In the genomic region with DNA sequence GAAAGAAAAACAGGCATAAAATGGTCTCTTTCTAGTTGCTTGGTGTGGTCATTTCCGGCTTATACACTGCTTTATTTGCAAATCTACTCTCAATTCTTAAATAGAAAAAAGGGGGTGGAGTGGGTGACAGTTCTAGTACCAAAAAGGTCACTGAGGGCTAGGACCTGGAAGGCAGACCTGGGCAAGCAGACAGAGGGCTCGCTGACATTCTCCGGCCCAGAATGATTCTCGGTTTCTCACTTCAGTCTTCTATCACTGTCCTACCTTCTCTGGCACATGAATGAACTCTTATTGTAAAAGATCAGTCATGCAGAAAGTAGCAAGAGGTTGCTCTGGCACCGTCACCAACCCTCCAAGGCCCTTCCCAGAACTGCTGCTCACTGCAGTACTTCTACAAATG, we compare ENCODE assay signal across 13 cellular contexts. TPM values are rescaled to one million over a fixed set of nuclear protein-coding genes. Genes with fewer than 3 reads are reported as not detected.
A peak's percentile ranks its signal among the peaks of the same experiment; 100 is the strongest.
DNase-seq lines count a peak whose midpoint lies in the region; ATAC-seq, FAIRE-seq and TF ChIP-seq lines count a peak whose summit lies in the region.
"Had no signal": no experiment of that assay in that cellular context is flagged by ENCODE, and none has a peak within 500 bp of the region (broad histone marks: within the 10 kb centered on the region; RNA-seq: fewer than 3 reads in every experiment).

No MANE protein-coding gene starts in this region.

- TF ChIP-seq CTCF in HEK293 (tag by site-specific recombination; IDR thresholded peaks at IDR 0.05) = no peak
- no peak for TF ChIP-seq CTCF in osteocyte (IDR thresholded peaks at IDR 0.05)
- TF ChIP-seq CTCF in left lung (IDR thresholded peaks at IDR 0.05) = no peak

- H3K36me3 ChIP-seq in HEK293 (ENCODE audit: control insufficient read depth in 2 of 2, insufficient read depth in 1 of 2, low read length in 2 of 2) (peaks cover 0 to 10% of the 10 kb centered on the region in 2 experiments; a peak in 2 of 3 replicates), left lung (no peaks in the 10 kb centered on the region)

- H3K27ac ChIP-seq in HEK293 (ENCODE audit: extremely low read depth, low read depth, low read length) (no peak overlapping the region), left lung (no peak overlapping the region)
- H3K27ac ChIP-seq: parathyroid adenoma had no signal

- no peak overlapping the region for H3K4me3 Mint-ChIP-seq in activated T-helper 1 cell treated with anti-CD3 and anti-CD28 coated beads, Interleukin-12 subunit alpha, Interleukin-12 subunit beta, Interleukin-2, Interleukin-4 antibody, amounts not matched to agents 30 ng/mL and 10 ng/mL and 1 ng/mL, durations not matched to agents 14 hours and 24 hours and 36 hours
- no peak overlapping the region for H3K4me3 Mint-ChIP-seq in osteocyte (ENCODE audit: unreplicated experiment)
- H3K4me3 Mint-ChIP-seq: CD8-positive, alpha-beta T cell; HFFc6 had no signal

- no peaks in the 10 kb centered on the region for H3K9me3 Mint-ChIP-seq in activated T-helper 1 cell treated with anti-CD3 and anti-CD28 coated beads, Interleukin-12 subunit alpha, Interleukin-12 subunit beta, Interleukin-2, Interleukin-4 antibody, amounts not matched to agents 30 ng/mL and 10 ng/mL and 1 ng/mL, durations not matched to agents 14 hours and 24 hours and 36 hours
- no peaks in the 10 kb centered on the region for H3K9me3 Mint-ChIP-seq in osteocyte (ENCODE audit: unreplicated experiment)
- H3K9me3 Mint-ChIP-seq: CD8-positive, alpha-beta T cell; HFFc6 had no signal

- ATAC-seq in left lung = no peak
- ATAC-seq: CD8-positive, alpha-beta T cell had no signal

- POLR2A ChIA-PET in HEK293 (lab: Yijun Ruan, JAX) = no interaction called here

- H3K4me1 Mint-ChIP-seq in activated T-helper 1 cell treated with anti-CD3 and anti-CD28 coated beads, Interleukin-12 subunit alpha, Interleukin-12 subunit beta, Interleukin-2, Interleukin-4 antibody, amounts not matched to agents 30 ng/mL and 10 ng/mL and 1 ng/mL, durations not matched to agents 14 hours and 24 hours and 36 hours (ENCODE audit: low read depth) = peaks cover 26% of the 10 kb centered on the region
- peaks cover 49% of the 10 kb centered on the region for H3K4me1 Mint-ChIP-seq in osteocyte (ENCODE audit: unreplicated experiment)

- H3K9me3 ChIP-seq in HEK293 (ENCODE audit: control insufficient read depth, insufficient read depth, low read depth, low read length) (no peaks in the 10 kb centered on the region), left lung (no peaks in the 10 kb centered on the region)

- H3K4me1 ChIP-seq in HEK293 (ENCODE audit: control insufficient read depth, insufficient read depth, low read length) (peaks cover 47% of the 10 kb centered on the region), left lung (no peaks in the 10 kb centered on the region)
- H3K4me1 ChIP-seq: parathyroid adenoma had no signal

- CTCF ChIA-PET in HEK293 (lab: Yijun Ruan, JAX) = no interaction called here

- H3K4me3 ChIP-seq in HEK293 (ENCODE audit: low read depth, low read length) = no peak overlapping the region
- H3K4me3 ChIP-seq in left lung = no peak overlapping the region

- no peak for TF ChIP-seq POLR2A in GM12891 (IDR thresholded peaks at IDR 0.05; ENCODE audit: low read depth, low read length)

- intact Hi-C loops in activated T-helper 1 cell treated with anti-CD3 and anti-CD28 coated beads, Interleukin-12 subunit alpha, Interleukin-12 subunit beta, Interleukin-2, Interleukin-4 antibody, amounts not matched to agents 30 ng/mL and 10 ng/mL and 1 ng/mL, durations not matched to agents 14 hours and 24 hours and 36 hours (cut with micrococcal nuclease) = loop anchor here (10.0 kb wide), 2 partner anchors 678 to 1222 kb away; a partner anchor contains a TSS
- intact Hi-C loops in left lung (cut with DNase I) = no loop called here

- H3K36me3 Mint-ChIP-seq in activated T-helper 1 cell treated with anti-CD3 and anti-CD28 coated beads, Interleukin-12 subunit alpha, Interleukin-12 subunit beta, Interleukin-2, Interleukin-4 antibody, amounts not matched to agents 30 ng/mL and 10 ng/mL and 1 ng/mL, durations not matched to agents 14 hours and 24 hours and 36 hours (ENCODE audit: low read depth) = peaks cover 1% of the 10 kb centered on the region
- peaks cover 10% of the 10 kb centered on the region for H3K36me3 Mint-ChIP-seq in osteocyte (ENCODE audit: unreplicated experiment)
- H3K36me3 Mint-ChIP-seq: CD8-positive, alpha-beta T cell had no signal

- no peak overlapping the region for H3K27ac Mint-ChIP-seq in activated T-helper 1 cell treated with anti-CD3 and anti-CD28 coated beads, Interleukin-12 subunit alpha, Interleukin-12 subunit beta, Interleukin-2, Interleukin-4 antibody, amounts not matched to agents 30 ng/mL and 10 ng/mL and 1 ng/mL, durations not matched to agents 14 hours and 24 hours and 36 hours
- no peak overlapping the region for H3K27ac Mint-ChIP-seq in osteocyte (ENCODE audit: unreplicated experiment)
- H3K27ac Mint-ChIP-seq: CD8-positive, alpha-beta T cell; HFFc6 had no signal

- DNase-seq in GM12891 (ENCODE audit: insufficient read length, low spot score) (no peak), NCI-H345 (lab: John Stamatoyannopoulos, UW) (peak; percentile 82), kidney glomerular epithelial cell (lab: John Stamatoyannopoulos, UW) (peak; percentile 46), anterior cingulate cortex (lab: John Stamatoyannopoulos, UW) (no peak), osteocyte (ENCODE audit: extremely low spot score, unreplicated experiment) (no peak), left lung (no peak)
- DNase-seq in activated T-helper 1 cell treated with anti-CD3 and anti-CD28 coated beads, Interleukin-12 subunit alpha, Interleukin-12 subunit beta, Interleukin-2, Interleukin-4 antibody, amounts not matched to agents 30 ng/mL and 10 ng/mL and 1 ng/mL, durations not matched to agents 14 hours and 24 hours and 36 hours (ENCODE audit: low spot score) = no peak
- DNase-seq: CD8-positive, alpha-beta T cell; foreskin fibroblast; HFFc6; trophoblast cell had no signal

- peak; percentile 85 for FAIRE-seq in GM12891 (lab: Jason Lieb, UNC)

- H3K27me3 Mint-ChIP-seq in activated T-helper 1 cell treated with anti-CD3 and anti-CD28 coated beads, Interleukin-12 subunit alpha, Interleukin-12 subunit beta, Interleukin-2, Interleukin-4 antibody, amounts not matched to agents 30 ng/mL and 10 ng/mL and 1 ng/mL, durations not matched to agents 14 hours and 24 hours and 36 hours (ENCODE audit: insufficient read depth) = peaks cover 42% of the 10 kb centered on the region
- no peaks in the 10 kb centered on the region for H3K27me3 Mint-ChIP-seq in osteocyte (ENCODE audit: unreplicated experiment)

- no peaks in the 10 kb centered on the region for H3K27me3 ChIP-seq in left lung

TF ChIP-seq in GM12891, 5 proteins besides CTCF, POLR2A, EP300 and RAD21:
- TF ChIP-seq PAX5 (IDR thresholded peaks at IDR 0.05; ENCODE audit: insufficient read depth, low read length, severe bottlenecking) (peak; percentile 82), POLR2AphosphoS5 (IDR thresholded peaks at IDR 0.05; ENCODE audit: low read depth, low read length) (no peak), SPI1 (IDR thresholded peaks at IDR 0.05; ENCODE audit: low read depth, low read length) (no peak), TAF1 (IDR thresholded peaks at IDR 0.05; ENCODE audit: low read depth, low read length) (no peak), POU2F2 (IDR thresholded peaks at IDR 0.05; ENCODE audit: low read depth, low read length) (peak; percentile 61; the same call in 1 of the 2 replicates)
TF ChIP-seq in GM12891: peak in this region for 2.

TF ChIP-seq in HEK293, 187 proteins besides CTCF, POLR2A, EP300 and RAD21 (continues in another document):
- TF ChIP-seq, protein P1, sequence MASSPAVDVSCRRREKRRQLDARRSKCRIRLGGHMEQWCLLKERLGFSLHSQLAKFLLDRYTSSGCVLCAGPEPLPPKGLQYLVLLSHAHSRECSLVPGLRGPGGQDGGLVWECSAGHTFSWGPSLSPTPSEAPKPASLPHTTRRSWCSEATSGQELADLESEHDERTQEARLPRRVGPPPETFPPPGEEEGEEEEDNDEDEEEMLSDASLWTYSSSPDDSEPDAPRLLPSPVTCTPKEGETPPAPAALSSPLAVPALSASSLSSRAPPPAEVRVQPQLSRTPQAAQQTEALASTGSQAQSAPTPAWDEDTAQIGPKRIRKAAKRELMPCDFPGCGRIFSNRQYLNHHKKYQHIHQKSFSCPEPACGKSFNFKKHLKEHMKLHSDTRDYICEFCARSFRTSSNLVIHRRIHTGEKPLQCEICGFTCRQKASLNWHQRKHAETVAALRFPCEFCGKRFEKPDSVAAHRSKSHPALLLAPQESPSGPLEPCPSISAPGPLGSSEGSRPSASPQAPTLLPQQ (tag by site-specific recombination; IDR thresholded peaks at IDR 0.05) = no peak
- TF ChIP-seq ZEB2 (tag by site-specific recombination; IDR thresholded peaks at IDR 0.05) (no peak), ZNF266 (tag by site-specific recombination; IDR thresholded peaks at IDR 0.05; ENCODE audit: low read depth) (no peak)

RNA-seq across cellular contexts. Expression of a gene that starts 54.0 kb away (rescaled TPM):
- polyA plus RNA-seq in GM12891 (2012; ENCODE audit: low read depth, missing spikeins) = 61.7 TPM
- 92.3 and 92.8 TPM in 2 replicates for total RNA-seq in activated T-helper 1 cell treated with anti-CD3 and anti-CD28 coated beads, Interleukin-12 subunit alpha, Interleukin-12 subunit beta, Interleukin-2, Interleukin-4 antibody, amounts not matched to agents 30 ng/mL and 10 ng/mL and 1 ng/mL, durations not matched to agents 14 hours and 24 hours and 36 hours
- total RNA-seq in osteocyte (44.8 and 46.2 TPM in 2 replicates), left lung (10 to 100 TPM; 47.4 to 47.7 TPM)

Comparison
In these comparisons a context has a peak if more than half of its experiments do, and no peak if none do; other contexts are left out.
1. DNase-seq: peak in NCI-H345 (single experiment) and kidney glomerular epithelial cell (single experiment); none in GM12891 (single experiment), activated T-helper 1 cell treated with anti-CD3 and anti-CD28 coated beads, Interleukin-12 subunit alpha, Interleukin-12 subunit beta, Interleukin-2, Interleukin-4 antibody, amounts not matched to agents 30 ng/mL and 10 ng/mL and 1 ng/mL, durations not matched to agents 14 hours and 24 hours and 36 hours (single experiment), anterior cingulate cortex (0 of 58), osteocyte (single experiment) and left lung (0 of 2).